ENCODE assay signal across 14 cellular contexts in the genomic region with DNA sequence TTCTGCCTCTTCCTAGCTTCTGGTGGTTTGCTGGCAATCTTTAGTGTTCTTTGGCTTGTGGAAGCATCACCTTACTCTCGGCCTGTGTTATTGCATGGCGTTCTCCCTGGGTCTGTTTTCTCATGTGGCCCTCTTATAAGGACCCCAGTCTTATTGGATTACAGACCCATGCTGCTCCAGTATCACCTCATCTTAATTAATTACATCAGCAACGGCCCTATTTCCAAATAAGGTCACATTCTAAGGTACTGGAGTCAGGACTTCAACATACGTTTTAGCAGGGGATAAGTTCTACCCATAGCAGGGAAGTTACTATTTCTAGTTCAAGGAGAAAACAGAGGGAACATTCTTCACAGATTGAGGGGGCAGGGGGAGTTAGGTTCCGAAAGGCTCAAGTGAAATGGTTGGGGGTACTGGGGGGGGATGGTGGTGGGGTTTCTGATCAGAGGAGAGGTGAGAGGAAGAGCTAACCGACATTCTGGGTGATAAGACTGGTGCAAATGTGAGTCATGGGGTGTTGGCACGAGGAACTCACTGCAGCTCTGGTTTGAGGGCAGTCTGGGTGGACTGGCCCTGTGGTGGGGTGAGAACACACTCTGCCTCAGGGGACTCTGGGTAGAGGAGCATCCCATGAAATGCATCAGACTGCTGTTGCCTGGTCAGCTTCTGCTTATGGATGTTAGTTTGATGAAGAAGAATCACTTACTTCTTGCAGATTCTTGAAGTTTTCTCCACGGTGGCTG. TPM values are rescaled to one million over a fixed set of nuclear protein-coding genes. Genes with fewer than 3 reads are reported as not detected.
DNase-seq lines count a peak whose midpoint lies in the region; ATAC-seq and TF ChIP-seq lines count a peak whose summit lies in the region.
"Had no signal": no experiment of that assay in that cellular context is flagged by ENCODE, and none has a peak within 500 bp of the region (broad histone marks: within the 10 kb centered on the region; RNA-seq: fewer than 3 reads in every experiment).

No MANE protein-coding gene starts in this region.

- no peak overlapping the region for H2BK12ac ChIP-seq in H9 (ENCODE audit: insufficient read length, low read depth, low read length)

- H3K56ac ChIP-seq in H9 (ENCODE audit: insufficient read length, low read depth, low read length): no peak overlapping the region

- H3K36me3 ChIP-seq in PC-9 (ENCODE audit: low read depth): no peaks in the 10 kb centered on the region
- H3K36me3 ChIP-seq in osteoblast (ENCODE audit: insufficient read depth, low read length): no peaks in the 10 kb centered on the region
- no peaks in the 10 kb centered on the region for H3K36me3 ChIP-seq in suprapubic skin
- H3K36me3 ChIP-seq: Peyer's patch, sigmoid colon had no signal

- peaks cover 5% of the 10 kb centered on the region for H3K23me2 ChIP-seq in H9 (ENCODE audit: insufficient read length, low read depth, low read length, poor library complexity, severe bottlenecking)

- H3K27ac ChIP-seq in H9 (ENCODE audit: insufficient read length, low read depth, low read length): peak overlapping the region; percentile 10
- 0 out of 2 replicates have a peak overlapping the region, but pooled peaks have one; percentile 34 for H3K27ac ChIP-seq in PC-9
- peak overlapping the region; percentile 76 for H3K27ac ChIP-seq in osteoblast (ENCODE audit: low read depth, low read length)
- H3K27ac ChIP-seq in suprapubic skin: no peak overlapping the region
- H3K27ac ChIP-seq: Peyer's patch, sigmoid colon had no signal

- no peak overlapping the region for H2AK5ac ChIP-seq in H9 (ENCODE audit: insufficient read length, low read length)

- H3K9ac ChIP-seq in H9 (ENCODE audit: extremely low read depth, insufficient read length, low read length): no peak overlapping the region

- H3K79me2 ChIP-seq in H9 (ENCODE audit: insufficient read depth, low read length): no peaks in the 10 kb centered on the region
- no peaks in the 10 kb centered on the region for H3K79me2 ChIP-seq in PC-9 (ENCODE audit: low read depth)
- no peaks in the 10 kb centered on the region for H3K79me2 ChIP-seq in osteoblast (ENCODE audit: insufficient read depth, low read length)

- H4K20me1 ChIP-seq in H9 (ENCODE audit: control insufficient read depth, insufficient read depth, insufficient read length): no peaks in the 10 kb centered on the region
- H4K20me1 ChIP-seq in PC-9 (ENCODE audit: insufficient read depth): no peaks in the 10 kb centered on the region
- H4K20me1 ChIP-seq in osteoblast (ENCODE audit: insufficient read depth, low read length): no peaks in the 10 kb centered on the region

- WGBS in H9 (ENCODE audit: extremely low coverage, insufficient read length, low lambda C conversion rate): no CpG with 5 or more reads among the region's 8 CpGs
- 74% methylated on average over 8 of the region's 8 CpGs for WGBS in suprapubic skin

- H2BK20ac ChIP-seq in H9 (ENCODE audit: low read depth, low read length, poor library complexity, severe bottlenecking): no peak overlapping the region

- H3K4ac ChIP-seq in H9 (ENCODE audit: low read depth, low read length): no peak overlapping the region

- DNase-seq in H9 (no peak), PC-9 (peak in 1 of 2 experiments; percentile 55), epithelial cell of esophagus (ENCODE audit: low read depth) (peak; percentile 70), osteoblast (ENCODE audit: insufficient read length, low spot score, missing footprints) (no peak), NCI-H2029 treated with DMSO at 0.1 percent for 48 hours (lab: John Stamatoyannopoulos, UW) (no peak), suprapubic skin (ENCODE audit: low spot score in 2 of 2) (no peak)
- DNase-seq in activated CD4-positive, alpha-beta T cell treated with anti-CD3 and anti-CD28 coated beads, Interleukin-2, amount 10 ng/mL, durations not matched to agents 7 days and 5 days: no peak
- DNase-seq: activated CD8-positive, alpha-beta memory T cell treated with anti-CD3 and anti-CD28 coated beads, Interleukin-2, amount 10 ng/mL, durations not matched to agents 7 days and 5 days; CD8-positive, alpha-beta T cell; Karpas-422; Peyer's patch; sigmoid colon had no signal

- H3K4me3 ChIP-seq in PC-9: no peak overlapping the region
- H3K4me3 ChIP-seq in epithelial cell of esophagus (ENCODE audit: low read length): no peak overlapping the region
- peak overlapping the region; percentile 38 for H3K4me3 ChIP-seq in osteoblast (ENCODE audit: insufficient read depth, low read length)
- H3K4me3 ChIP-seq in suprapubic skin: no peak overlapping the region
- H3K4me3 ChIP-seq: Peyer's patch, sigmoid colon had no signal

- H4K5ac ChIP-seq in H9 (ENCODE audit: insufficient read length, low read depth, low read length): no peak overlapping the region

- peaks cover 22 to 34% of the 10 kb centered on the region in 2 experiments for H3K4me1 Mint-ChIP-seq in H9
- no peaks in the 10 kb centered on the region for H3K4me1 Mint-ChIP-seq in activated CD4-positive, alpha-beta T cell treated with anti-CD3 and anti-CD28 coated beads, Interleukin-2, amount 10 ng/mL, durations not matched to agents 7 days and 5 days
- H3K4me1 Mint-ChIP-seq: activated CD8-positive, alpha-beta memory T cell treated with anti-CD3 and anti-CD28 coated beads, Interleukin-2, amount 10 ng/mL, durations not matched to agents 7 days and 5 days had no signal

- H3K79me1 ChIP-seq in H9 (ENCODE audit: insufficient read depth, low read depth, low read length, poor library complexity, severe bottlenecking): no peaks in the 10 kb centered on the region

- peak overlapping the region; percentile 25 for H3K18ac ChIP-seq in H9 (ENCODE audit: insufficient read length, low read depth, low read length)

- H3K14ac ChIP-seq in H9 (ENCODE audit: insufficient read depth, low read length): no peak overlapping the region

- no peaks in the 10 kb centered on the region for H3K27me3 ChIP-seq in H9 (ENCODE audit: insufficient read depth, low read length)
- H3K27me3 ChIP-seq in PC-9 (ENCODE audit: insufficient read depth, low read depth): no peaks in the 10 kb centered on the region
- no peaks in the 10 kb centered on the region for H3K27me3 ChIP-seq in osteoblast (ENCODE audit: insufficient read depth, low read length)
- no peaks in the 10 kb centered on the region for H3K27me3 ChIP-seq in suprapubic skin
- H3K27me3 ChIP-seq: Peyer's patch, sigmoid colon had no signal

- no peak for ATAC-seq in HG03025 (IDR thresholded peaks at IDR 0.05; ENCODE audit: low FRiP score, unreplicated experiment)
- ATAC-seq: activated CD8-positive, alpha-beta memory T cell treated with anti-CD3 and anti-CD28 coated beads, Interleukin-2, amount 10 ng/mL, durations not matched to agents 7 days and 5 days; activated naive CD4-positive, alpha-beta T cell treated with anti-CD3 and anti-CD28 coated beads, Interleukin-2, amount 50 U/mL, for 72 hours; CD8-positive, alpha-beta T cell had no signal

- intact Hi-C loops in PC-9 (cut with micrococcal nuclease; ENCODE audit: unreplicated experiment): no loop called here

- no peak overlapping the region for H4K91ac ChIP-seq in H9 (ENCODE audit: insufficient read length, low read depth, low read length)

- no peak overlapping the region for H2BK5ac ChIP-seq in H9 (ENCODE audit: insufficient read length, low read length)

- H3K4me2 ChIP-seq in H9 (ENCODE audit: insufficient read depth, insufficient read length, low read length) (no peak overlapping the region), PC-9 (no peak overlapping the region), osteoblast (ENCODE audit: insufficient read depth, low read length) (peak overlapping the region; percentile 64)

- H2AFZ ChIP-seq in H9 (ENCODE audit: low read length) (no peak overlapping the region), PC-9 (no peak overlapping the region), osteoblast (ENCODE audit: low read length) (peak overlapping the region; percentile 69)

- H3K4me1 ChIP-seq in H9 (ENCODE audit: insufficient read depth, low read length) (peaks cover 18% of the 10 kb centered on the region), PC-9 (replicated peaks; ENCODE audit: insufficient read depth) (peaks cover 36% of the 10 kb centered on the region), osteoblast (ENCODE audit: insufficient read depth, low read length) (peaks cover 47% of the 10 kb centered on the region), suprapubic skin (peaks cover 9% of the 10 kb centered on the region)
- H3K4me1 ChIP-seq: Peyer's patch had no signal

- no peak overlapping the region for H2BK15ac ChIP-seq in H9 (ENCODE audit: low read depth, low read length)

- H3K4me3 Mint-ChIP-seq in H9: no peak overlapping the region
- no peak overlapping the region for H3K4me3 Mint-ChIP-seq in activated CD4-positive, alpha-beta T cell treated with anti-CD3 and anti-CD28 coated beads, Interleukin-2, amount 10 ng/mL, durations not matched to agents 7 days and 5 days
- H3K4me3 Mint-ChIP-seq: activated CD8-positive, alpha-beta memory T cell treated with anti-CD3 and anti-CD28 coated beads, Interleukin-2, amount 10 ng/mL, durations not matched to agents 7 days and 5 days; CD8-positive, alpha-beta T cell had no signal

- CTCF ChIA-PET in PC-9 (lab: Charles Lee): interaction anchor here (0.7 kb wide), 1 partner anchor 20 kb away, joined by 4 read pairs; no protein-coding TSS in a partner anchor
- CTCF ChIA-PET in activated CD4-positive, alpha-beta T cell treated with anti-CD3 and anti-CD28 coated beads, Interleukin-2, amount 10 ng/mL, durations not matched to agents 7 days and 5 days (lab: Charles Lee): no interaction called here

- H3F3A ChIP-seq in PC-9 (ENCODE audit: insufficient read depth, low read depth): peaks cover 10% of the 10 kb centered on the region; the same call in 1 of the 2 replicates

- no peak for TF ChIP-seq CTCF in H9 (conservative IDR thresholded peaks at IDR 0.05)
- TF ChIP-seq CTCF in PC-9 (conservative IDR thresholded peaks at IDR 0.05): no peak
- TF ChIP-seq CTCF in epithelial cell of esophagus (IDR thresholded peaks at IDR 0.05; ENCODE audit: insufficient read depth, low read depth, low read length, missing control alignments): no peak
- TF ChIP-seq CTCF in osteoblast (IDR thresholded peaks at IDR 0.05; ENCODE audit: extremely low read depth, low read depth, low read length): no peak
- TF ChIP-seq CTCF in suprapubic skin (IDR thresholded peaks at IDR 0.05): no peak

- H3K9me3 ChIP-seq in H9 (ENCODE audit: control insufficient read depth, low read depth, low read length) (no peaks in the 10 kb centered on the region), PC-9 (ENCODE audit: insufficient read depth, low read depth) (no peaks in the 10 kb centered on the region), osteoblast (ENCODE audit: low read depth, low read length) (no peaks in the 10 kb centered on the region), suprapubic skin (no peaks in the 10 kb centered on the region)
- H3K9me3 ChIP-seq: Peyer's patch, sigmoid colon had no signal

- no peaks in the 10 kb centered on the region; the same call in 1 of the 2 replicates for H3K27me3 Mint-ChIP-seq in H9 (ENCODE audit: low read depth)
- H3K27me3 Mint-ChIP-seq in activated CD4-positive, alpha-beta T cell treated with anti-CD3 and anti-CD28 coated beads, Interleukin-2, amount 10 ng/mL, durations not matched to agents 7 days and 5 days: peaks cover 7% of the 10 kb centered on the region

- no peak overlapping the region for H4K8ac ChIP-seq in H9 (replicated peaks; ENCODE audit: insufficient read length, low read depth, low read length)

- H3K9me2 ChIP-seq in PC-9 (ENCODE audit: insufficient read depth): no peaks in the 10 kb centered on the region

- no TSS peak for BruUV-seq in PC-9 (replicated peaks; lab: Mats Ljungman, UMichigan)

- H3K36me3 Mint-ChIP-seq in H9 (ENCODE audit: insufficient read depth in 1 of 3, low read depth in 3 of 3): peaks cover 0 to 4% (median 3%) of the 10 kb centered on the region in 3 experiments; a peak in 3 of 7 replicates
- H3K36me3 Mint-ChIP-seq in activated CD4-positive, alpha-beta T cell treated with anti-CD3 and anti-CD28 coated beads, Interleukin-2, amount 10 ng/mL, durations not matched to agents 7 days and 5 days (ENCODE audit: low read depth): no peaks in the 10 kb centered on the region
- H3K36me3 Mint-ChIP-seq: activated CD8-positive, alpha-beta memory T cell treated with anti-CD3 and anti-CD28 coated beads, Interleukin-2, amount 10 ng/mL, durations not matched to agents 7 days and 5 days; activated naive CD4-positive, alpha-beta T cell treated with anti-CD3 and anti-CD28 coated beads, Interleukin-2, amount 50 U/mL, for 72 hours; CD8-positive, alpha-beta T cell had no signal

- POLR2A ChIA-PET in PC-9 (lab: Charles Lee; ENCODE audit: unreplicated experiment): interaction anchor here (0.9 kb wide), 1 partner anchor 8 kb away, joined by 23 read pairs; no protein-coding TSS in a partner anchor
- POLR2A ChIA-PET in activated CD4-positive, alpha-beta T cell treated with anti-CD3 and anti-CD28 coated beads, Interleukin-2, amount 10 ng/mL, durations not matched to agents 7 days and 5 days (lab: Charles Lee): no interaction called here

- H2BK120ac ChIP-seq in H9 (ENCODE audit: low read depth, low read length, poor library complexity, severe bottlenecking): no peak overlapping the region

- H3K27ac Mint-ChIP-seq in H9: peak overlapping the region; percentile 6 to 70 (median 59); a peak in 2 of 7 replicates
- H3K27ac Mint-ChIP-seq in activated CD4-positive, alpha-beta T cell treated with anti-CD3 and anti-CD28 coated beads, Interleukin-2, amount 10 ng/mL, durations not matched to agents 7 days and 5 days: no peak overlapping the region
- H3K27ac Mint-ChIP-seq: activated CD8-positive, alpha-beta memory T cell treated with anti-CD3 and anti-CD28 coated beads, Interleukin-2, amount 10 ng/mL, durations not matched to agents 7 days and 5 days; activated naive CD4-positive, alpha-beta T cell treated with anti-CD3 and anti-CD28 coated beads, Interleukin-2, amount 50 U/mL, for 72 hours; CD8-positive, alpha-beta T cell had no signal

- TF ChIP-seq POLR2A in suprapubic skin (IDR thresholded peaks at IDR 0.05): no peak

- H3K9me3 Mint-ChIP-seq in H9: peaks cover 2 to 5% of the 10 kb centered on the region in 2 experiments; a peak in 3 of 5 replicates
- H3K9me3 Mint-ChIP-seq in activated CD4-positive, alpha-beta T cell treated with anti-CD3 and anti-CD28 coated beads, Interleukin-2, amount 10 ng/mL, durations not matched to agents 7 days and 5 days: no peaks in the 10 kb centered on the region
- H3K9me3 Mint-ChIP-seq: activated naive CD4-positive, alpha-beta T cell treated with anti-CD3 and anti-CD28 coated beads, Interleukin-2, amount 50 U/mL, for 72 hours; CD8-positive, alpha-beta T cell had no signal

- no peak overlapping the region for H3K23ac ChIP-seq in H9 (ENCODE audit: insufficient read length, low read depth, low read length)

- TF ChIP-seq EP300 in suprapubic skin (IDR thresholded peaks at IDR 0.05): no peak

- no peak overlapping the region for H3T11ph ChIP-seq in H9 (ENCODE audit: low read length)

RNA-seq across cellular contexts. Expression of gene ZBED5, which starts 51.5 kb away (rescaled TPM):
- total RNA-seq in H9 (2021): 65.8 TPM in 2 replicates
- 14.7 and 21.5 TPM in 2 replicates for total RNA-seq in PC-9 (2021)
- 29.7 and 32.7 TPM in 2 replicates for total RNA-seq in osteoblast
- 10 to 100 TPM; 26.6 to 63.2 (median 32.2) TPM for total RNA-seq in suprapubic skin
- total RNA-seq in activated CD4-positive, alpha-beta T cell treated with anti-CD3 and anti-CD28 coated beads, Interleukin-2, amount 10 ng/mL, durations not matched to agents 7 days and 5 days: 10 to 100 TPM; 57.1 to 57.5 TPM
